ENCODE assay signal across 6 cellular contexts in the genomic region with DNA sequence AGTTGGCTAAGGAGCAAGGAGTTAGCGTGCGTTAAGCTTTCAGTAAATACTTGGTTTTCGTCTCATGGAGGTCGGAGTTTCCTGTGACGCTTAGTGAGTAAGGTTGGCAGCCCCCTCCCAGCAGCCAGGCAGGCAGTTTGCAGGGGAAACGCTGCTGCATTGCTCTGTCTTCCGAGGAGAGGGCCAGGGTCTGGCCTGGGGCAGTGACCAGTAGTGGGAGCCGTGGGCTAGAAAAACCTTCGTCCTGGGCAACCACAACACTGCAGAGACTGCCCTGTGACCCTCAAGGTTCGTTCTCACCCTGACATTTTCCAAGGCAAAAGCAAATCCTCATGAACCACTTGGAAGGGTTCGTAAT. TPM values are rescaled to one million over a fixed set of nuclear protein-coding genes. Genes with fewer than 3 reads are reported as not detected.
DNase-seq lines count a peak whose midpoint lies in the region; ATAC-seq and TF ChIP-seq lines count a peak whose summit lies in the region.

No MANE protein-coding gene starts in this region.

- peak overlapping the region; percentile 94 to 99 (median 96) for H3K27ac ChIP-seq in Peyer's patch
- H3K27ac ChIP-seq in heart right ventricle, result peak overlapping the region in 9 of 10 donors; percentile 87 to 98 (median 92)
- H3K27ac ChIP-seq in tibial artery, result peak overlapping the region; percentile 86 to 95

- H3K27me3 ChIP-seq in Peyer's patch (no peaks in the 10 kb centered on the region), heart right ventricle (no peaks in the 10 kb centered on the region), tibial artery (no peaks in the 10 kb centered on the region)

- peaks cover 4 to 31% (median 14%) of the 10 kb centered on the region in 4 donors for H3K4me1 ChIP-seq in Peyer's patch
- peaks cover 8 to 70% (median 46%) of the 10 kb centered on the region in 9 donors for H3K4me1 ChIP-seq in heart right ventricle
- H3K4me1 ChIP-seq in tibial artery, result peaks cover 0 to 48% (median 32%) of the 10 kb centered on the region in 4 donors

- peak in 6 of 8 donors; percentile 5 to 31 (median 18) for ATAC-seq in heart right ventricle

- intact Hi-C loops in heart right ventricle (cut with DNase I), result loop anchor here in 2 of 10 donors (5.0 to 10.0 kb wide), 3 partner anchors 148 to 248 kb away; a partner anchor contains a TSS
- intact Hi-C loops in tibial artery (cut with DNase I; ENCODE audit: low total_unique reads), result loop anchor here (5.0 to 10.0 kb wide), 2 partner anchors 40 to 148 kb away; a partner anchor contains a TSS

- peak overlapping the region; percentile 86 to 100 (median 93) for H3K4me3 ChIP-seq in Peyer's patch
- peak overlapping the region; percentile 87 to 100 (median 98) for H3K4me3 ChIP-seq in heart right ventricle
- H3K4me3 ChIP-seq in tibial artery, result peak overlapping the region; percentile 99 to 100

- TF ChIP-seq POLR2A in Peyer's patch (IDR thresholded peaks at IDR 0.05), result no peak

- POLR2A ChIA-PET in GM10248 (lab: Yijun Ruan, JAX), result interaction anchor here (1.0 kb wide), 1 partner anchor 9 kb away, joined by 7 read pairs; no protein-coding TSS in a partner anchor

- DNase-seq in GM10248 (ENCODE audit: extremely low spot score) (no peak), Peyer's patch (peak in 1 of 3 donors; percentile 51), heart right ventricle (no peak), tibial artery (no peak), SHP77 (lab: John Stamatoyannopoulos, UW) (no peak), NK-92 (lab: John Stamatoyannopoulos, UW; ENCODE audit: unreplicated experiment) (no peak)

- CTCF ChIA-PET in GM10248 (lab: Yijun Ruan, JAX), result interaction anchor here (0.7 to 1.3 kb wide), 4 partner anchors 9 to 190 kb away, joined by 3 to 6 read pairs (median 4); no protein-coding TSS in a partner anchor

- TF ChIP-seq CTCF in GM10248 (IDR thresholded peaks at IDR 0.05; ENCODE audit: control extremely low read depth, extremely low read depth, low read depth, missing control alignments) (peak; percentile 27), Peyer's patch (IDR thresholded peaks at IDR 0.05) (no peak), heart right ventricle (IDR thresholded peaks at IDR 0.05) (no peak), tibial artery (IDR thresholded peaks at IDR 0.05) (no peak)

- 2 to 4% methylated on average over 11 of the region's 11 CpGs for WGBS in heart right ventricle, 2 donors

- H3K9me3 ChIP-seq in Peyer's patch (no peaks in the 10 kb centered on the region), heart right ventricle (no peaks in the 10 kb centered on the region), tibial artery (no peaks in the 10 kb centered on the region)

- H3K36me3 ChIP-seq in Peyer's patch, result no peaks in the 10 kb centered on the region
- peaks cover 0 to 4% (median 0%) of the 10 kb centered on the region in 9 donors for H3K36me3 ChIP-seq in heart right ventricle
- H3K36me3 ChIP-seq in tibial artery, result no peaks in the 10 kb centered on the region

RNA-seq across cellular contexts. Expression of a gene that starts 0.4 kb away (rescaled TPM):
- total RNA-seq in Peyer's patch (100 to 1,000 TPM in 1 of 4 donors, 10 to 100 TPM in 3; 46.1 to 111 (median 56.6) TPM), heart right ventricle (10 to 100 TPM; 15.6 to 27.9 (median 19.0) TPM)
- polyA plus RNA-seq in heart right ventricle, result 10 to 100 TPM; 16.3 to 49.6 TPM

RNA-seq across cellular contexts. Expression of a gene that starts 0.6 kb away (rescaled TPM):
- total RNA-seq in Peyer's patch, result 100 to 1,000 TPM; 248 to 362 (median 351) TPM
- 10 to 100 TPM; 21.0 to 38.1 (median 26.9) TPM for total RNA-seq in heart right ventricle
- polyA plus RNA-seq in heart right ventricle, result 100 to 1,000 TPM in 1 of 2 donors, 10 to 100 TPM in 1; 48.6 to 105 TPM

RNA-seq across cellular contexts. Expression of a gene that starts 40.7 kb away (rescaled TPM):
- 100 to 1,000 TPM in 2 of 4 donors, 10 to 100 TPM in 2; 32.2 to 119 (median 101) TPM for total RNA-seq in Peyer's patch
- 1 to 10 TPM; 2.8 to 5.2 (median 3.8) TPM for total RNA-seq in heart right ventricle
- polyA plus RNA-seq in heart right ventricle, result 1 to 10 TPM; 3.6 to 4.9 TPM

RNA-seq across cellular contexts. Expression of a gene that starts 54.2 kb away (rescaled TPM):
- 100 to 1,000 TPM in 1 of 4 donors, 10 to 100 TPM in 3; 40.4 to 114 (median 71.4) TPM for total RNA-seq in Peyer's patch
- total RNA-seq in heart right ventricle, result 10 to 100 TPM in 1 of 10 donors, 1 to 10 TPM in 9; 6.0 to 10.4 (median 8.7) TPM
- polyA plus RNA-seq in heart right ventricle, result 10 to 100 TPM in 1 of 2 donors, 1 to 10 TPM in 1; 4.6 to 13.3 TPM

Comparison
In these comparisons a context has a peak if more than half of its experiments do, and no peak if none do; other contexts are left out.
1. RNA of a gene that starts 0.6 kb away (total RNA-seq): 248 to 362 TPM in Peyer's patch; 21.0 to 38.1 TPM in heart right ventricle; every median in the first group is over 4 times any median in the second.
2. RNA of a gene that starts 40.7 kb away (total RNA-seq): 32.2 to 119 TPM in Peyer's patch; 2.8 to 5.2 TPM in heart right ventricle; every median in the first group is over 4 times any median in the second.
3. Peak in every context shown above with its lines, with median percentiles within 50 percentile points of each other: H3K27ac ChIP-seq and H3K4me3 ChIP-seq.